Comparison of ENCODE assay signal across 9 cellular contexts in the genomic region with DNA sequence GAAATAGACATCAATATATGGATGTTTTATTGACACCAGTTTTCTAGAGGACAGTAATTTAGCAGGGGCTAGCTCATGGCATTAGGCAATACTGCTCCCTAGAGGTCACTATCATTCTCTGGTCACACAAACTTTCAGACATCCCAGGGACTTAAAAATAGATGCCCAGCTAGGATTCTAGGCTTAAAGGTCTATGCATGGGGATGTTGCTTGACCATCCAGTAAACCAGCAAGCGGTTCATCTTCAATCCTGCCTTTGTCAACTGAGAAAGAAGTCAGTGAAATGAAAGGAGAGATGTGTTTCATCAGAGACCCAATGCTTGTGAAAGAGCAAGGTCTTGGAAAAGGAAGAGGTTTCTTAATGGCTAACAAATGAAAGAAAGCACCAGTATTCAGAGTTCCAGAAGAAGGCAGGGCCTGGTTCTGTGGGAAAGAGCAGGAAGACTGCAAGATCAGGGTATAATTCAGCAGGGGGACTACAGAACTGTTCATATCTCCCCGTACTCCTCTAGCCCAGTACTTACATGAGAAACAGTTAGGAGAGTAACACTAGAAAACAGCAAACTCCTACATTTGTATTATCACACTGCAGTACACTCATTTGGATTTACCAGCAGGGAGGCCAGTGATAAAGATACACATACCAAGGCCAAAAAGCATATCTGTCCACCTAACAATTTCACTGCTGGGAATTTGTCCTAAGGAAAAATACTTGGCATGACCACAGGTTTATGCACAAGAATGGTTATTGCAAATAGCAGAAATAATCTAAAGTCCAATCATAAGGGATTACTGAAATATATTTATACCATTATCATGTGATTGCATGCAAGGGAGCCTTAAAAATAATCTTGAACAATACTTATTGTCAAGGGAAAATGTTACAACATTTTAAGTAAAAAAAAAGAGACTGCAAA.
DNase-seq lines count a peak whose midpoint lies in the region; ATAC-seq, FAIRE-seq and TF ChIP-seq lines count a peak whose summit lies in the region.
"Had no signal": no experiment of that assay in that cellular context is flagged by ENCODE, and none has a peak within 500 bp of the region (broad histone marks: within the 10 kb centered on the region; RNA-seq: fewer than 3 reads in every experiment).

No MANE protein-coding gene starts in this region.

- in situ Hi-C loops in SK-MEL-5 (cut with HindIII; ENCODE audit: low pct_unique_long_range_greater_than_20kb, low sequenced_read_pairs), result no loop called here

- H3K4me3 ChIP-seq in small intestine (ENCODE audit: low read depth in 1 of 2, low read length in 2 of 2), result no peak overlapping the region

- ATAC-seq in GM19023 (IDR thresholded peaks at IDR 0.05; ENCODE audit: unreplicated experiment), result no peak

- H3K9me3 Mint-ChIP-seq in mesothelial cell of epicardium, result peaks cover 14% of the 10 kb centered on the region
- H3K9me3 Mint-ChIP-seq: CD8-positive, alpha-beta memory T cell had no signal

- peak; percentile 11 for DNase-seq in SKM-1 treated with dmso at 0.1 percent for 144 hours (lab: John Stamatoyannopoulos, UW; ENCODE audit: unreplicated experiment)
- DNase-seq in SKM-1 (lab: John Stamatoyannopoulos, UW; ENCODE audit: unreplicated experiment), result no peak
- peak; percentile 43 for DNase-seq in HTR-8/SVneo (ENCODE audit: insufficient read length, low spot score)
- peak; percentile 64 for DNase-seq in SK-MEL-5 (ENCODE audit: low read depth, low spot score)
- peak; percentile 65 for DNase-seq in glomerular visceral epithelial cell (ENCODE audit: extremely low spot score)
- DNase-seq in small intestine, result peak; percentile 53
- DNase-seq in mesothelial cell of epicardium (ENCODE audit: low spot score in 2 of 2, unreplicated experiment in 2 of 2), result no peak

- H3K9me3 ChIP-seq in small intestine (ENCODE audit: control insufficient read depth, low read depth), result no peaks in the 10 kb centered on the region

- H3K27me3 ChIP-seq in small intestine (ENCODE audit: control insufficient read depth in 2 of 2, insufficient read depth in 2 of 2, low read length in 2 of 2), result no peaks in the 10 kb centered on the region

- peaks cover under 1% of the 10 kb centered on the region for H3K4me1 Mint-ChIP-seq in mesothelial cell of epicardium
- H3K4me1 Mint-ChIP-seq: CD8-positive, alpha-beta memory T cell had no signal

- no peak for TF ChIP-seq CTCF in mesothelial cell of epicardium (IDR thresholded peaks at IDR 0.05; ENCODE audit: unreplicated experiment)

- FAIRE-seq in HTR-8/SVneo (lab: Jason Lieb, UNC) (no peak), small intestine (lab: Jason Lieb, UNC) (no peak)

- 70 to 73% (median 73%) methylated on average over 2 of the region's 2 CpGs for WGBS in small intestine, 3 donors

- no peak overlapping the region for H3K27ac ChIP-seq in small intestine (ENCODE audit: low read depth in 1 of 2, low read length in 1 of 2)

- no peaks in the 10 kb centered on the region for H3K36me3 Mint-ChIP-seq in mesothelial cell of epicardium
- H3K36me3 Mint-ChIP-seq: CD8-positive, alpha-beta memory T cell had no signal

- no peaks in the 10 kb centered on the region for H3K4me1 ChIP-seq in small intestine (ENCODE audit: control insufficient read depth in 2 of 2, insufficient read depth in 1 of 2, low read depth in 1 of 2, low read length in 1 of 2)

- H3K36me3 ChIP-seq in small intestine (ENCODE audit: control insufficient read depth in 2 of 2, insufficient read depth in 2 of 2, low read length in 2 of 2), result no peaks in the 10 kb centered on the region

- H3K27me3 Mint-ChIP-seq in mesothelial cell of epicardium (ENCODE audit: low read depth), result peaks cover 4% of the 10 kb centered on the region

- H3K4me3 Mint-ChIP-seq in mesothelial cell of epicardium, result no peak overlapping the region
- H3K4me3 Mint-ChIP-seq: CD8-positive, alpha-beta memory T cell had no signal

- no peak overlapping the region for H3K27ac Mint-ChIP-seq in mesothelial cell of epicardium
- H3K27ac Mint-ChIP-seq: CD8-positive, alpha-beta memory T cell had no signal

Comparison
In these comparisons a context has a peak if more than half of its experiments do, and no peak if none do; other contexts are left out.
1. DNase-seq: peak in SKM-1 treated with dmso at 0.1 percent for 144 hours (single experiment), HTR-8/SVneo (single experiment), SK-MEL-5 (single experiment), glomerular visceral epithelial cell (single experiment) and small intestine (single experiment); none in SKM-1 (single experiment) and mesothelial cell of epicardium (0 of 2).